In genomic region chr16:86252596-86252995, GRCh38 we compare ENCODE assay signal across 9 cellular contexts.
DNase-seq lines count a peak whose midpoint lies in the region; ATAC-seq and TF ChIP-seq lines count a peak whose summit lies in the region.
"Had no signal": no experiment of that assay in that cellular context is flagged by ENCODE, and none has a peak within 500 bp of the region (broad histone marks: within the 10 kb centered on the region; RNA-seq: fewer than 3 reads in every experiment).

No MANE protein-coding gene starts in this region.

- H3K9me3 ChIP-seq in RWPE2 (ENCODE audit: severe bottlenecking): no peaks in the 10 kb centered on the region
- no peaks in the 10 kb centered on the region for H3K9me3 ChIP-seq in prostate gland

- CTCF ChIA-PET in AG04449 (lab: Yijun Ruan, JAX): interaction anchor here (0.8 to 4.6 kb wide), 8 partner anchors 8 to 266 kb away, joined by 3 to 47 read pairs (median 4); no protein-coding TSS in a partner anchor

- no peak overlapping the region for H3K27ac Mint-ChIP-seq in glutamatergic neuron (ENCODE audit: unreplicated experiment)

- H3K36me3 ChIP-seq in RWPE2 (ENCODE audit: low read depth): no peaks in the 10 kb centered on the region
- H3K36me3 ChIP-seq in prostate gland: no peaks in the 10 kb centered on the region

- TF ChIP-seq CTCF in AG04449 (IDR thresholded peaks at IDR 0.05; ENCODE audit: insufficient read depth, low read length, missing control alignments) (peak; percentile 41), GM12872 (IDR thresholded peaks at IDR 0.05; ENCODE audit: insufficient read depth, low read depth, low read length) (peak; percentile 47), RWPE2 (IDR thresholded peaks at IDR 0.05; ENCODE audit: poor library complexity, severe bottlenecking) (peak; percentile 21), glutamatergic neuron (IDR thresholded peaks at IDR 0.05; ENCODE audit: partially characterized antibody, unreplicated experiment) (peak; percentile 65), prostate gland (IDR thresholded peaks at IDR 0.05) (peak in 1 of 4 experiments; percentile 19)

- no peaks in the 10 kb centered on the region for H3K36me3 Mint-ChIP-seq in glutamatergic neuron (ENCODE audit: unreplicated experiment)

- POLR2A ChIA-PET in AG04449 (lab: Yijun Ruan, JAX): interaction anchor here (1.1 kb wide), 1 partner anchor 29 kb away, joined by 3 read pairs; no protein-coding TSS in a partner anchor

- TF ChIP-seq POLR2A in prostate gland (IDR thresholded peaks at IDR 0.05): no peak

- no peak overlapping the region for H3K27ac ChIP-seq in RWPE2 (ENCODE audit: poor library complexity, severe bottlenecking)
- no peak overlapping the region for H3K27ac ChIP-seq in prostate gland

- no peaks in the 10 kb centered on the region for H3K4me1 Mint-ChIP-seq in glutamatergic neuron (ENCODE audit: low read depth, unreplicated experiment)

- peaks cover 5% of the 10 kb centered on the region for H3K27me3 Mint-ChIP-seq in glutamatergic neuron (ENCODE audit: unreplicated experiment)

- ATAC-seq in RWPE2 (ENCODE audit: low read depth): no peak
- no peak for ATAC-seq in HG02678 (IDR thresholded peaks at IDR 0.05; ENCODE audit: unreplicated experiment)
- ATAC-seq in GM21825 (IDR thresholded peaks at IDR 0.05; ENCODE audit: unreplicated experiment): no peak

- peaks cover 2% of the 10 kb centered on the region for H3K9me3 Mint-ChIP-seq in glutamatergic neuron (ENCODE audit: unreplicated experiment)

- intact Hi-C loops in prostate gland (cut with DNase I): no loop called here

- DNase-seq in AG04449 (ENCODE audit: low read depth, low spot score) (no peak), RWPE2 (ENCODE audit: low spot score) (no peak), glutamatergic neuron (peak; percentile 50), kidney tubule cell (ENCODE audit: low spot score) (no peak), prostate gland (ENCODE audit: low spot score) (no peak)
- DNase-seq: central memory CD4-positive, alpha-beta T cell had no signal

- H3K27me3 ChIP-seq in RWPE2 (ENCODE audit: insufficient read depth, poor library complexity, severe bottlenecking) (peaks cover 52% of the 10 kb centered on the region), prostate gland (replicated peaks; ENCODE audit: insufficient read depth) (no peaks in the 10 kb centered on the region)

- no peaks in the 10 kb centered on the region for H3K4me1 ChIP-seq in RWPE2 (ENCODE audit: insufficient read depth, poor library complexity, severe bottlenecking)
- no peaks in the 10 kb centered on the region for H3K4me1 ChIP-seq in prostate gland (replicated peaks)

- no peak overlapping the region for H3K4me3 ChIP-seq in AG04449 (ENCODE audit: low read depth, low read length)
- H3K4me3 ChIP-seq in RWPE2 (ENCODE audit: severe bottlenecking): no peak overlapping the region
- no peak overlapping the region for H3K4me3 ChIP-seq in prostate gland

- WGBS in prostate gland: 42% methylated on average over 6 of the region's 6 CpGs

- no peak overlapping the region for H3K4me3 Mint-ChIP-seq in glutamatergic neuron (ENCODE audit: unreplicated experiment)
